1 cellular context compared by ENCODE assay signal in genomic region chr12:55673638-55674037, GRCh38.
TF ChIP-seq lines count a peak whose summit lies in the region.

No MANE protein-coding gene starts in this region.

TF ChIP-seq in GM12878, 131 proteins besides CTCF, POLR2A, EP300 and RAD21 (continued from another document):
- no peak for TF ChIP-seq TAF1 (IDR thresholded peaks at IDR 0.05; ENCODE audit: borderline replicate concordance, low read depth, low read length)
- TF ChIP-seq RELB (IDR thresholded peaks at IDR 0.05; ENCODE audit: low read depth), result peak; percentile 35; the same call in 1 of the 2 replicates
- TF ChIP-seq ZNF207 (IDR thresholded peaks at IDR 0.05; ENCODE audit: borderline replicate concordance), result no peak
- TF ChIP-seq BMI1 (IDR thresholded peaks at IDR 0.05; ENCODE audit: borderline replicate concordance), result no peak
- TF ChIP-seq IKZF2 (IDR thresholded peaks at IDR 0.05), result peak; percentile 21 to 25; a peak in 1 of 4 replicates
- TF ChIP-seq CUX1 (IDR thresholded peaks at IDR 0.05; ENCODE audit: insufficient replicate concordance, low read depth, low read length), result no peak
